Comparison of ENCODE assay signal across 12 cellular contexts in genomic region chr1:12183095-12183794, GRCh38. TPM values are rescaled to one million over a fixed set of nuclear protein-coding genes. Genes with fewer than 3 reads are reported as not detected.
DNase-seq lines count a peak whose midpoint lies in the region; ATAC-seq and TF ChIP-seq lines count a peak whose summit lies in the region.
"Had no signal": no experiment of that assay in that cellular context is flagged by ENCODE, and none has a peak within 500 bp of the region (broad histone marks: within the 10 kb centered on the region; RNA-seq: fewer than 3 reads in every experiment).

No MANE protein-coding gene starts in this region.

- no peaks in the 10 kb centered on the region for H3K27me3 Mint-ChIP-seq in activated T-cell treated with anti-CD3 and anti-CD28 coated beads, Interleukin-2, amount 50 U/mL, for 24 hours
- H3K27me3 Mint-ChIP-seq in memory B cell, result no peaks in the 10 kb centered on the region

- no peak overlapping the region for H2AFZ ChIP-seq in PC-9

- H3K4me3 Mint-ChIP-seq in activated T-cell treated with anti-CD3 and anti-CD28 coated beads, Interleukin-2, amount 50 U/mL, for 24 hours, result no peak overlapping the region
- H3K4me3 Mint-ChIP-seq in memory B cell, result no peak overlapping the region

- H3K9me3 ChIP-seq in adrenal gland (replicated peaks in 1 of 3) (no peaks in the 10 kb centered on the region), thymus (ENCODE audit: control insufficient read depth) (no peaks in the 10 kb centered on the region), PC-9 (ENCODE audit: insufficient read depth, low read depth) (no peaks in the 10 kb centered on the region)

- POLR2A ChIA-PET in PC-9 (lab: Charles Lee; ENCODE audit: unreplicated experiment), result interaction anchor here (0.6 to 0.7 kb wide), 2 partner anchors 116 to 192 kb away, joined by 3 to 7 read pairs; no protein-coding TSS in a partner anchor

- 79 to 95% (median 92%) methylated on average over 7 of the region's 7 CpGs for WGBS in adrenal gland, 4 donors
- WGBS in thymus, result 92% methylated on average over 7 of the region's 7 CpGs

- H3K36me3 ChIP-seq in adrenal gland (replicated peaks in 1 of 2), result no peaks in the 10 kb centered on the region
- no peaks in the 10 kb centered on the region for H3K36me3 ChIP-seq in thymus (ENCODE audit: control insufficient read depth, insufficient read depth)
- H3K36me3 ChIP-seq in PC-9 (ENCODE audit: low read depth), result no peaks in the 10 kb centered on the region

- H3K4me3 ChIP-seq in adrenal gland (no peak overlapping the region), thymus (ENCODE audit: low read length) (no peak overlapping the region), PC-9 (no peak overlapping the region)

- CTCF ChIA-PET in PC-9 (lab: Charles Lee), result interaction anchor here (1.7 kb wide), 1 partner anchor 59 kb away, joined by 5 read pairs; no protein-coding TSS in a partner anchor

- no peak overlapping the region for H3K4me2 ChIP-seq in PC-9

- TF ChIP-seq POLR2A in adrenal gland (IDR thresholded peaks at IDR 0.05), result no peak

- H3K27ac ChIP-seq in adrenal gland, result peak overlapping the region in 3 of 5 donors; percentile 39 to 93 (median 88)
- peak overlapping the region; percentile 25 for H3K27ac ChIP-seq in thymus (ENCODE audit: low read depth)
- no peak overlapping the region for H3K27ac ChIP-seq in PC-9

- ATAC-seq in memory B cell (ENCODE audit: low read depth), result peak; percentile 25

- no TSS peak for BruUV-seq in PC-9 (replicated peaks; lab: Mats Ljungman, UMichigan)

- intact Hi-C loops in adrenal gland (cut with DNase I), result no loop called here
- intact Hi-C loops in PC-9 (cut with micrococcal nuclease; ENCODE audit: unreplicated experiment), result no loop called here

- no peak for TF ChIP-seq CTCF in adrenal gland (IDR thresholded peaks at IDR 0.05)
- TF ChIP-seq CTCF in PC-9 (conservative IDR thresholded peaks at IDR 0.05), result no peak
- no peak for TF ChIP-seq CTCF in GM10266 (IDR thresholded peaks at IDR 0.05; ENCODE audit: control insufficient read depth, insufficient read depth, low read depth, missing control alignments)

- H3K9me3 Mint-ChIP-seq in activated T-cell treated with anti-CD3 and anti-CD28 coated beads, Interleukin-2, amount 50 U/mL, for 24 hours, result no peaks in the 10 kb centered on the region
- no peaks in the 10 kb centered on the region for H3K9me3 Mint-ChIP-seq in memory B cell

- peaks cover 19 to 70% of the 10 kb centered on the region in 2 donors for H3K4me1 ChIP-seq in adrenal gland (replicated peaks in 1 of 2)
- peaks cover 16% of the 10 kb centered on the region for H3K4me1 ChIP-seq in thymus (ENCODE audit: control insufficient read depth, insufficient read depth, low read length)
- peaks cover 10% of the 10 kb centered on the region for H3K4me1 ChIP-seq in PC-9 (replicated peaks; ENCODE audit: insufficient read depth)

- no peak for DNase-seq in activated T-cell treated with anti-CD3 and anti-CD28 coated beads, Interleukin-2, amount 50 U/mL, for 24 hours
- DNase-seq in activated T-cell treated with anti-CD3 and anti-CD28 coated beads, Interleukin-2, amount 50 U/mL, for 1 hour, result no peak
- no peak for DNase-seq in adrenal gland
- DNase-seq in memory B cell (ENCODE audit: low spot score in 2 of 2), result no peak
- DNase-seq in PC-9, result no peak
- no peak for DNase-seq in GM10266 (ENCODE audit: extremely low spot score)
- no peak for DNase-seq in stimulated activated CD4-positive, alpha-beta T cell treated with anti-CD3 and anti-CD28 coated beads, Interleukin-2, amount 100 ng/mL, for 24 hours
- DNase-seq: activated T-cell treated with anti-CD3 and anti-CD28 coated beads for 4 hours, NCI-H1048, NCI-H524 treated with DMSO at 0.1 percent for 48 hours, SHP77 treated with DMSO at 0.1 percent for 48 hours had no signal

- H3K9me2 ChIP-seq in PC-9 (ENCODE audit: insufficient read depth), result no peaks in the 10 kb centered on the region

- no peaks in the 10 kb centered on the region for H4K20me1 ChIP-seq in PC-9 (ENCODE audit: insufficient read depth)

- H3K27me3 ChIP-seq in adrenal gland (no peaks in the 10 kb centered on the region), thymus (ENCODE audit: control insufficient read depth, insufficient read depth) (no peaks in the 10 kb centered on the region), PC-9 (ENCODE audit: insufficient read depth, low read depth) (no peaks in the 10 kb centered on the region)

- peak overlapping the region; percentile 82 for H3K27ac Mint-ChIP-seq in activated T-cell treated with anti-CD3 and anti-CD28 coated beads, Interleukin-2, amount 50 U/mL, for 24 hours
- peak overlapping the region; percentile 68 for H3K27ac Mint-ChIP-seq in memory B cell

- H3K4me1 Mint-ChIP-seq in activated T-cell treated with anti-CD3 and anti-CD28 coated beads, Interleukin-2, amount 50 U/mL, for 24 hours (ENCODE audit: low read depth), result peaks cover 90% of the 10 kb centered on the region
- peaks cover 61% of the 10 kb centered on the region for H3K4me1 Mint-ChIP-seq in memory B cell

- peaks cover 88% of the 10 kb centered on the region for H3K36me3 Mint-ChIP-seq in activated T-cell treated with anti-CD3 and anti-CD28 coated beads, Interleukin-2, amount 50 U/mL, for 24 hours (ENCODE audit: low read depth)
- peaks cover 5% of the 10 kb centered on the region for H3K36me3 Mint-ChIP-seq in memory B cell

- no peaks in the 10 kb centered on the region for H3K79me2 ChIP-seq in PC-9 (ENCODE audit: low read depth)

- H3F3A ChIP-seq in PC-9 (ENCODE audit: insufficient read depth, low read depth), result no peaks in the 10 kb centered on the region

RNA-seq across cellular contexts. Expression of gene TNFRSF1B, which starts 16.5 kb away (rescaled TPM):
- 10 to 100 TPM; 14.6 to 58.3 (median 36.8) TPM for total RNA-seq in adrenal gland
- 10 to 100 TPM in 2 of 3 donors, 1 to 10 TPM in 1; 7.7 to 11.7 (median 10.7) TPM for polyA plus RNA-seq in adrenal gland
- 35.4 TPM for polyA plus RNA-seq in thymus
- 2.7 and 3.3 TPM in 2 replicates for total RNA-seq in PC-9 (2021)

RNA-seq across cellular contexts. Expression of gene VPS13D, which starts 46.6 kb away (rescaled TPM):
- total RNA-seq in adrenal gland (10 to 100 TPM; 33.2 to 62.3 (median 43.8) TPM), PC-9 (2021) (31.1 and 36.2 TPM in 2 replicates)
- polyA plus RNA-seq in adrenal gland (10 to 100 TPM; 17.0 to 23.3 (median 23.2) TPM), thymus (21.7 TPM)
